8 cellular contexts compared by ENCODE assay signal in the genomic region with DNA sequence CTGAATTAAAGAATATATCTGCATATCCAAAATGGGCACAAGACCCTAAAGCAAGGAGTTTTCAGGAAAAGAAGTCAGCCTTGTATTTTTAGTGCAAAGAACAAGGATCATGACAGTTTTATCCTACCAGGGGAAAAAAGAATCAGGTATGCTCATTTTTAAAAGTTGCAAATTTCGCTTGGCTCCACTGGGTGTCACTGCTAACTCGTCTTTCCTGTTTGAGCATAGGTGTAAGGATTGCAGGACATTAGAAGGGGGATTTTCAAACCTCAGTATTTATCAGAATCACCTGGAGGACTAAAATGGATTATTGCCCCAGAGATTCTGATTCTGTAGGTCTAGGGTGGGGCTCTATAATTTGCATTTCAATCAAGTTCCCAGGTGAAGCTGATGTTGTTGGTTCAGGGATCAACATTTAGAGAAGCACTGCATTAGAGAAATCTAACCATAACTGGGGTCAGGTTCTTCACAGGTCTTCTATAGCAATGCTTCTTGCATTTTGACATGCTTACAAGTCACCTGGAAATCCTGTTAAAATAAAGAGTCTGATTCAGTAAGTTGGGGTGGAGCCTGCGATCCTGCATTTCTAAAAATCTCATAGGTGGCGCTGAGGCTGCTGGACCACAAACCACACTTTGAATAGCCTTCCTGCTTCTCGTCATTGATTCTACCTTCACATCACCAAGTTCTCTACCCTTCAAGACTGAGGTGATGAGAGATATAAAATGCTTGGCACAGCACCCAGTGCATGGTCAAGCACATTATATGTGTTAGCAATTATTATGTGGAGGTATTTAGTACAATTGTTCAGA. TPM values are rescaled to one million over a fixed set of nuclear protein-coding genes. Genes with fewer than 3 reads are reported as not detected.
DNase-seq lines count a peak whose midpoint lies in the region; ATAC-seq and TF ChIP-seq lines count a peak whose summit lies in the region.

No MANE protein-coding gene starts in this region.

- in situ Hi-C loops in SK-MEL-5 (cut with HindIII; ENCODE audit: low pct_unique_long_range_greater_than_20kb, low sequenced_read_pairs), result no loop called here

- no peak overlapping the region for H3K4me3 ChIP-seq in AG09309 (ENCODE audit: control insufficient read depth, low read depth, low read length)
- H3K4me3 ChIP-seq in LNCaP clone FGC (ENCODE audit: low read depth, low read length), result no peak overlapping the region

- peak; percentile 50 for TF ChIP-seq CTCF in AG09309 (IDR thresholded peaks at IDR 0.05; ENCODE audit: control insufficient read depth, insufficient read depth, low read depth, low read length, missing control alignments)
- peak; percentile 73 for TF ChIP-seq CTCF in LNCaP clone FGC (IDR thresholded peaks at IDR 0.05; ENCODE audit: control insufficient read depth, extremely low read depth, insufficient read depth)

- ATAC-seq in GM18498 (IDR thresholded peaks at IDR 0.05; ENCODE audit: unreplicated experiment) (peak; percentile 46), GM21717 (IDR thresholded peaks at IDR 0.05; ENCODE audit: unreplicated experiment) (no peak)

- DNase-seq in AG09309 (ENCODE audit: low read depth) (no peak), LNCaP clone FGC (ENCODE audit: low read depth) (no peak), SK-MEL-5 (ENCODE audit: low read depth, low spot score) (peak; percentile 53), iPS DF 4.7 (ENCODE audit: extremely low read depth, low spot score) (peak; percentile 16), mucosa of gallbladder (ENCODE audit: low spot score) (no peak)
- DNase-seq in activated CD8-positive, alpha-beta memory T cell treated with anti-CD3 and anti-CD28 coated beads, Interleukin-2, amount 50 U/mL, for 4 hours, result no peak

RNA-seq across cellular contexts. Expression of gene NUF2, which starts 39.6 kb away (rescaled TPM):
- 28.7 and 30.1 TPM in 2 replicates for total RNA-seq in SK-MEL-5 (2014; rRNA removed; shearing (Covaris generic))
- polyA plus RNA-seq in SK-MEL-5 (2015; cell fraction: cytosol; rRNA removed), result 17.9 and 20.0 TPM in 2 replicates
- polyA plus RNA-seq in SK-MEL-5 (2015; cell fraction: nucleus; rRNA removed), result 173 and 186 TPM in 2 replicates
- total RNA-seq in mucosa of gallbladder, result 0.52 TPM

Comparison
In these comparisons a context has a peak if more than half of its experiments do, and no peak if none do; other contexts are left out.
1. DNase-seq: peak in SK-MEL-5 (single experiment) and iPS DF 4.7 (single experiment); none in AG09309 (single experiment), LNCaP clone FGC (single experiment), mucosa of gallbladder (single experiment) and activated CD8-positive, alpha-beta memory T cell treated with anti-CD3 and anti-CD28 coated beads, Interleukin-2, amount 50 U/mL, for 4 hours (single experiment).
2. RNA of gene NUF2, which starts 39.6 kb away (total RNA-seq): 28.7 to 30.1 TPM in SK-MEL-5; 0.52 TPM in mucosa of gallbladder (single experiment); every median in the first group is over 10 times any median in the second.